ENCODE assay signal across 8 cellular contexts in the genomic region with DNA sequence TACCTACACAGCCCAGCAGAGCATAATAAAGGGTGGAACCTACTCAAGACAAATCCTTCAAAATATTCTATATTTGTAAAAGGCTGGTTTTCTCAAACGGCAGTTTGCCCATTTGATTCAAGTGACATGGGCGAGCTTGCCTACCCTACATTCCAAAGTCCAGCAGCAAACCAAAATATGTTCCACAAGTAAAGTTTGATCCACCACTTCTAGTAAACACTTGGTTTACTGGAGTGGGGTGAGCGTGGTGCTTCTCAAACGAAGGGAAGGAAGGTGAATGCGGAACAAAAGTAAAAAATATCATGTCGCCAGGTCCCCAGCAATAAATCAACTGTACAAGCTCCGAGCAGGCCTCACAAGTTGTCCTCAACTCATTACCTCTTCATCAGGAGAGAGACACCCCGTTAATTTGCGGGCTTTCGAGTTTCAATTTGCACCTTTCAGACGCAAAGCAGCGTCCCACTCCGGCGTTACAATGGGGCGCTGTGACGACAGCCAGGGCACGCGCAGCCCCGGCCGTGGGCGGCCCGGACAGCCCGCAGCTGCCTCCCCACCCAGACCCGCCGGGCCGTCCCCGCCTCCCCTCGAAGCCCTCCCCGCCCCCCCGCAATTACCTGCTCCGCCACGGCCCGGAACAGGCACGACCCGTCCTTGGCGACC. TPM values are rescaled to one million over a fixed set of nuclear protein-coding genes. Genes with fewer than 3 reads are reported as not detected.
DNase-seq lines count a peak whose midpoint lies in the region; ATAC-seq lines count a peak whose summit lies in the region.

No MANE protein-coding gene starts in this region.

- H3K4me3 ChIP-seq in NT2/D1 (ENCODE audit: insufficient read length, low read depth): peak overlapping the region; percentile 68

- peak; percentile 1 for DNase-seq in NCI-H510A (lab: John Stamatoyannopoulos, UW)
- DNase-seq in NCI-H510A treated with DMSO at 0.1 percent for 48 hours (lab: John Stamatoyannopoulos, UW): no peak
- no peak for DNase-seq in NT2/D1 (ENCODE audit: low read depth, low spot score)
- DNase-seq in activated T-cell treated with anti-CD3 and anti-CD28 coated beads, Interleukin-2, amount 50 U/mL, for 1 hour: peak; percentile 75
- DNase-seq in myocyte (ENCODE audit: low read depth): peak; percentile 67
- DNase-seq in stimulated activated CD8-positive, alpha-beta memory T cell treated with anti-CD3 and anti-CD28 coated beads, Interleukin-7, amount 100 ng/mL, for 48 hours (ENCODE audit: extremely low read depth in 1 of 2, low read depth in 1 of 2): peak; percentile 67 to 73

- no peaks in the 10 kb centered on the region for H3K9me3 ChIP-seq in NT2/D1 (ENCODE audit: insufficient read depth, low read length)

- H3K36me3 ChIP-seq in NT2/D1 (ENCODE audit: insufficient read depth, insufficient read length, low read length): peaks cover 1% of the 10 kb centered on the region

- ATAC-seq in HG02943 (IDR thresholded peaks at IDR 0.05; ENCODE audit: low read depth, unreplicated experiment) (peak; percentile 41), esophagus mucosa (peak; percentile 58)

- H3K4me1 ChIP-seq in NT2/D1 (ENCODE audit: insufficient read depth, insufficient read length): no peaks in the 10 kb centered on the region

- peak overlapping the region; percentile 85 for H3K9ac ChIP-seq in NT2/D1 (ENCODE audit: insufficient read length, low read depth)

- H3K27me3 ChIP-seq in NT2/D1 (ENCODE audit: insufficient read depth, insufficient read length): no peaks in the 10 kb centered on the region

RNA-seq across cellular contexts. Expression of a gene that starts 1.1 kb away (rescaled TPM):
- total RNA-seq in esophagus mucosa (25.1 TPM), myocyte (53.5 and 81.4 TPM in 2 replicates)
- 16.6 TPM for polyA plus RNA-seq in myocyte (2012)

Comparison
In these comparisons a context has a peak if more than half of its experiments do, and no peak if none do; other contexts are left out.
1. DNase-seq: peak in NCI-H510A (single experiment), activated T-cell treated with anti-CD3 and anti-CD28 coated beads, Interleukin-2, amount 50 U/mL, for 1 hour (single experiment), myocyte (single experiment) and stimulated activated CD8-positive, alpha-beta memory T cell treated with anti-CD3 and anti-CD28 coated beads, Interleukin-7, amount 100 ng/mL, for 48 hours (2 of 2); none in NCI-H510A treated with DMSO at 0.1 percent for 48 hours (single experiment) and NT2/D1 (single experiment).